Comparison of ENCODE assay signal across 19 cellular contexts in genomic region chr11:65537620-65538231, GRCh38. TPM values are rescaled to one million over a fixed set of nuclear protein-coding genes. Genes with fewer than 3 reads are reported as not detected.
DNase-seq lines count a peak whose midpoint lies in the region; ATAC-seq and TF ChIP-seq lines count a peak whose summit lies in the region.
"Had no signal": no experiment of that assay in that cellular context is flagged by ENCODE, and none has a peak within 500 bp of the region (broad histone marks: within the 10 kb centered on the region; RNA-seq: fewer than 3 reads in every experiment).

No MANE protein-coding gene starts in this region.

- intact Hi-C loops in IMR-90 (cut with micrococcal nuclease), result no loop called here

- CTCF ChIA-PET in IMR-90 (lab: Yijun Ruan, JAX), result no interaction called here

- H2BK120ac ChIP-seq in IMR-90 (ENCODE audit: low read depth, low read length), result no peak overlapping the region

- H3F3A ChIP-seq in MM.1S (ENCODE audit: insufficient read depth, low read length), result peaks cover 27% of the 10 kb centered on the region

- dilution Hi-C loops in IMR-90 (cut with HindIII; ENCODE audit: low sequenced_read_pairs, unreplicated experiment), result no loop called here

- DNase-seq in activated T-cell treated with anti-CD3 and anti-CD28 coated beads, Interleukin-2, amount 50 U/mL, for 24 hours, result no peak
- no peak for DNase-seq in activated T-cell treated with anti-CD3 and anti-CD28 coated beads for 4 hours
- DNase-seq in IMR-90, result no peak
- peak; percentile 17 for DNase-seq in hepatocyte (ENCODE audit: low spot score)
- no peak for DNase-seq in MM.1S
- no peak for DNase-seq in stimulated activated CD4-positive, alpha-beta T cell treated with anti-CD3 and anti-CD28 coated beads, Interleukin-4, amount 100 ng/mL, for 1 hour
- DNase-seq: ACHN; activated CD4-positive, CD25-positive, alpha-beta regulatory T cell treated with anti-CD3 and anti-CD28 coated beads, Interleukin-2, amount 50 U/mL, for 72 hours; activated gamma-delta T cell treated with Interleukin-2 at 50 U/mL for 16 hours; NCI-H2081; NCI-H510A; stimulated activated CD4-positive, alpha-beta T cell treated with anti-CD3 and anti-CD28 coated beads, Interleukin-12 subunit alpha, Interleukin-12 subunit beta, amount 100 ng/mL, for 4 hours; stimulated activated naive CD4-positive, alpha-beta T cell treated with Interleukin-2 at 50 U/mL for 16 hours had no signal

- H4K91ac ChIP-seq in IMR-90 (ENCODE audit: insufficient read depth, low read depth, low read length), result no peak overlapping the region

- H3K14ac ChIP-seq in IMR-90 (replicated peaks; ENCODE audit: low read depth, low read length), result no peak overlapping the region

- H3K9me3 ChIP-seq in IMR-90 (ENCODE audit: control insufficient read depth, insufficient read depth, low read length) (no peaks in the 10 kb centered on the region), hepatocyte (ENCODE audit: low read depth) (no peaks in the 10 kb centered on the region), MM.1S (replicated peaks; ENCODE audit: insufficient read depth, low read length) (no peaks in the 10 kb centered on the region)
- H3K9me3 ChIP-seq: psoas muscle had no signal

- BruUV-seq in IMR-90 (replicated peaks; lab: Mats Ljungman, UMichigan), result no TSS peak

- H3K27ac Mint-ChIP-seq in activated T-cell treated with anti-CD3 and anti-CD28 coated beads, Interleukin-2, amount 50 U/mL, for 24 hours, result peak overlapping the region; percentile 66
- peak overlapping the region; percentile 34 for H3K27ac Mint-ChIP-seq in stimulated activated memory B cell treated with anti-CD40 and anti-IgM and Interleukin-4, amounts not matched to agents 10 μg/mL and 1 μg/mL and 100 μg/mL, for 72 hours
- H3K27ac Mint-ChIP-seq: type B pancreatic cell had no signal

- no peak overlapping the region for H2AK5ac ChIP-seq in IMR-90 (ENCODE audit: low read depth, low read length)

- in situ Hi-C loops in IMR-90 (cut with MboI; ENCODE audit: low sequenced_read_pairs), result no loop called here

- H3K79me2 ChIP-seq in hepatocyte (no peaks in the 10 kb centered on the region), MM.1S (ENCODE audit: low read length) (0 out of 2 replicates have a peak, but pooled peaks cover 3% of the 10 kb centered on the region)

- peaks cover 5% of the 10 kb centered on the region; the same call in 1 of the 2 replicates for H3K4me1 ChIP-seq in IMR-90 (ENCODE audit: control insufficient read depth, insufficient read depth, low read length)
- H3K4me1 ChIP-seq in hepatocyte (ENCODE audit: insufficient read depth), result peaks cover 24% of the 10 kb centered on the region
- H3K4me1 ChIP-seq in MM.1S (ENCODE audit: low read length), result peaks cover 15% of the 10 kb centered on the region

- H3K9me3 Mint-ChIP-seq in activated T-cell treated with anti-CD3 and anti-CD28 coated beads, Interleukin-2, amount 50 U/mL, for 24 hours, result no peaks in the 10 kb centered on the region
- no peaks in the 10 kb centered on the region for H3K9me3 Mint-ChIP-seq in stimulated activated memory B cell treated with anti-CD40 and anti-IgM and Interleukin-4, amounts not matched to agents 10 μg/mL and 1 μg/mL and 100 μg/mL, for 72 hours
- H3K9me3 Mint-ChIP-seq: type B pancreatic cell had no signal

- peak overlapping the region; percentile 48 for H2AK9ac ChIP-seq in IMR-90 (replicated peaks; ENCODE audit: low read depth, low read length, poor library complexity)

- H3K79me1 ChIP-seq in IMR-90 (ENCODE audit: low read depth in 1 of 2, low read length in 2 of 2), result peaks cover 0 to 21% of the 10 kb centered on the region in 2 experiments

- H3K23ac ChIP-seq in IMR-90 (ENCODE audit: low read depth, low read length), result no peak overlapping the region

- H4K20me1 ChIP-seq in IMR-90 (ENCODE audit: insufficient read depth, low read length) (peaks cover 20% of the 10 kb centered on the region), hepatocyte (ENCODE audit: insufficient read depth, poor library complexity, severe bottlenecking) (peaks cover 23% of the 10 kb centered on the region), MM.1S (ENCODE audit: insufficient read depth, low read length) (no peaks in the 10 kb centered on the region)

- no peak overlapping the region for H2BK20ac ChIP-seq in IMR-90 (ENCODE audit: low read depth, low read length)

- no peak overlapping the region for H4K5ac ChIP-seq in IMR-90 (ENCODE audit: low read depth, low read length)

- POLR2A ChIA-PET in IMR-90 (lab: Charles Lee; ENCODE audit: unreplicated experiment), result no interaction called here

- no peak overlapping the region for H3K56ac ChIP-seq in IMR-90 (ENCODE audit: extremely low read depth, insufficient read depth, low read length)

- ATAC-seq in IMR-90 (ENCODE audit: low read depth) (no peak), HG02642 (IDR thresholded peaks at IDR 0.05; ENCODE audit: poor library complexity, unreplicated experiment) (no peak)
- ATAC-seq in stimulated activated memory B cell treated with anti-CD40 and anti-IgM and Interleukin-4, amounts not matched to agents 10 μg/mL and 1 μg/mL and 100 μg/mL, for 72 hours, result no peak
- ATAC-seq: psoas muscle, Right ventricle myocardium inferior had no signal

- H3K18ac ChIP-seq in IMR-90 (ENCODE audit: low read depth, low read length), result no peak overlapping the region

- H3K27me3 Mint-ChIP-seq in activated T-cell treated with anti-CD3 and anti-CD28 coated beads, Interleukin-2, amount 50 U/mL, for 24 hours, result no peaks in the 10 kb centered on the region
- H3K27me3 Mint-ChIP-seq in stimulated activated memory B cell treated with anti-CD40 and anti-IgM and Interleukin-4, amounts not matched to agents 10 μg/mL and 1 μg/mL and 100 μg/mL, for 72 hours, result no peaks in the 10 kb centered on the region

- H2AFZ ChIP-seq in IMR-90 (replicated peaks; ENCODE audit: low read length, poor library complexity) (peak overlapping the region; percentile 37), hepatocyte (no peak overlapping the region), MM.1S (ENCODE audit: low read length) (no peak overlapping the region)

- H3K9me1 ChIP-seq in IMR-90 (ENCODE audit: insufficient read depth, low read length), result peaks cover 4% of the 10 kb centered on the region; the same call in 1 of the 2 replicates

- peaks cover 62% of the 10 kb centered on the region for H3K36me3 Mint-ChIP-seq in activated T-cell treated with anti-CD3 and anti-CD28 coated beads, Interleukin-2, amount 50 U/mL, for 24 hours (ENCODE audit: low read depth)
- peaks cover 38% of the 10 kb centered on the region for H3K36me3 Mint-ChIP-seq in stimulated activated memory B cell treated with anti-CD40 and anti-IgM and Interleukin-4, amounts not matched to agents 10 μg/mL and 1 μg/mL and 100 μg/mL, for 72 hours

- peaks cover 19% of the 10 kb centered on the region for H3K4me1 Mint-ChIP-seq in activated T-cell treated with anti-CD3 and anti-CD28 coated beads, Interleukin-2, amount 50 U/mL, for 24 hours (ENCODE audit: low read depth)
- H3K4me1 Mint-ChIP-seq in stimulated activated memory B cell treated with anti-CD40 and anti-IgM and Interleukin-4, amounts not matched to agents 10 μg/mL and 1 μg/mL and 100 μg/mL, for 72 hours, result peaks cover 27% of the 10 kb centered on the region

- H3K4me3 ChIP-seq in IMR-90 (ENCODE audit: insufficient read depth, low read depth, low read length) (no peak overlapping the region), hepatocyte (no peak overlapping the region), MM.1S (ENCODE audit: low read length) (no peak overlapping the region)
- H3K4me3 ChIP-seq: coronary artery, psoas muscle had no signal

- no peak for TF ChIP-seq RAD21 in IMR-90 (IDR thresholded peaks at IDR 0.05; ENCODE audit: low read length)

- no peak overlapping the region for H2BK15ac ChIP-seq in IMR-90 (ENCODE audit: low read depth, low read length)

- H4K8ac ChIP-seq in IMR-90 (ENCODE audit: low read depth in 2 of 2, low read length in 2 of 2), result no peak overlapping the region

- H3K9ac ChIP-seq in IMR-90 (ENCODE audit: low read depth, low read length) (no peak overlapping the region), MM.1S (ENCODE audit: low read length) (no peak overlapping the region)

- H3K27ac ChIP-seq in IMR-90 (ENCODE audit: insufficient read depth, low read length) (no peak overlapping the region), hepatocyte (no peak overlapping the region), MM.1S (ENCODE audit: low read length) (no peak overlapping the region)
- H3K27ac ChIP-seq: psoas muscle had no signal

- no peak overlapping the region for H2BK5ac ChIP-seq in IMR-90 (ENCODE audit: low read depth, low read length, poor library complexity, severe bottlenecking)

- 89% methylated on average over 9 of the region's 18 CpGs; no CpG with 5 or more reads in 1 of the 2 experiments for WGBS in IMR-90 (ENCODE audit: extremely low coverage in 2 of 2, insufficient read length in 1 of 2), 2 experiments
- WGBS in hepatocyte (ENCODE audit: low lambda C conversion rate, missing lambda C conversion rate), result 89% methylated on average over 18 of the region's 18 CpGs

- H3K27me3 ChIP-seq in IMR-90 (ENCODE audit: control insufficient read depth, insufficient read depth, low read length) (no peaks in the 10 kb centered on the region), hepatocyte (no peaks in the 10 kb centered on the region), MM.1S (replicated peaks; ENCODE audit: insufficient read depth, low read length) (no peaks in the 10 kb centered on the region)

- peaks cover 54% of the 10 kb centered on the region for H3K36me3 ChIP-seq in IMR-90 (ENCODE audit: control insufficient read depth, insufficient read depth, low read length)
- H3K36me3 ChIP-seq in hepatocyte (replicated peaks; ENCODE audit: insufficient read depth, low read depth), result no peaks in the 10 kb centered on the region
- H3K36me3 ChIP-seq in MM.1S (replicated peaks; ENCODE audit: insufficient read depth, low read length), result no peaks in the 10 kb centered on the region; the same call in 1 of the 2 replicates

- H3K4me3 Mint-ChIP-seq in activated T-cell treated with anti-CD3 and anti-CD28 coated beads, Interleukin-2, amount 50 U/mL, for 24 hours, result no peak overlapping the region
- no peak overlapping the region for H3K4me3 Mint-ChIP-seq in stimulated activated memory B cell treated with anti-CD40 and anti-IgM and Interleukin-4, amounts not matched to agents 10 μg/mL and 1 μg/mL and 100 μg/mL, for 72 hours

- no peak for TF ChIP-seq POLR2A in IMR-90 (IDR thresholded peaks at IDR 0.05; ENCODE audit: low read depth, low read length)

- H3K4ac ChIP-seq in IMR-90 (ENCODE audit: low read depth, low read length), result no peak overlapping the region

- TF ChIP-seq CTCF in IMR-90 (conservative IDR thresholded peaks at IDR 0.05; ENCODE audit: low read depth, low read length), result no peak
- no peak for TF ChIP-seq CTCF in hepatocyte (IDR thresholded peaks at IDR 0.05; ENCODE audit: poor library complexity)
- no peak for TF ChIP-seq CTCF in MM.1S (IDR thresholded peaks at IDR 0.05; ENCODE audit: low read length)

- H3K4me2 ChIP-seq in IMR-90 (ENCODE audit: low read depth, low read length), result no peak overlapping the region
- no peak overlapping the region for H3K4me2 ChIP-seq in hepatocyte
- H3K4me2 ChIP-seq in MM.1S (ENCODE audit: low read depth, low read length), result no peak overlapping the region

- no peaks in the 10 kb centered on the region for H3K9me2 ChIP-seq in hepatocyte (replicated peaks; ENCODE audit: insufficient read depth)
- H3K9me2 ChIP-seq in MM.1S (replicated peaks; ENCODE audit: insufficient read depth, low read length), result no peaks in the 10 kb centered on the region

RNA-seq across cellular contexts. Expression of gene SCYL1, which starts 12.8 kb away (rescaled TPM):
- total RNA-seq in IMR-90 (2012; rRNA removed) (95.8 and 96.4 TPM in 2 replicates), hepatocyte (80.4 and 83.9 TPM in 2 replicates)
- polyA plus RNA-seq in IMR-90 (2012; rRNA removed) (150 and 172 TPM in 2 replicates), hepatocyte (162 and 167 TPM in 2 replicates)
- polyA plus RNA-seq in IMR-90 (2012; cell fraction: cytosol; rRNA removed), result 166 and 172 TPM in 2 replicates
- 173 and 359 TPM in 2 replicates for polyA plus RNA-seq in IMR-90 (2012; cell fraction: nucleus; rRNA removed; ENCODE audit: low replicate concordance)

RNA-seq across cellular contexts. Expression of gene LTBP3, which starts 20.4 kb away (rescaled TPM):
- total RNA-seq in IMR-90 (2012; rRNA removed) (6.6 and 8.3 TPM in 2 replicates), hepatocyte (46.0 and 53.7 TPM in 2 replicates)
- polyA plus RNA-seq in IMR-90 (2012; rRNA removed) (145 and 216 TPM in 2 replicates), hepatocyte (85.3 and 101 TPM in 2 replicates)
- 229 and 255 TPM in 2 replicates for polyA plus RNA-seq in IMR-90 (2012; cell fraction: cytosol; rRNA removed)
- 685 and 1,572 TPM in 2 replicates for polyA plus RNA-seq in IMR-90 (2012; cell fraction: nucleus; rRNA removed; ENCODE audit: low replicate concordance)

RNA-seq across cellular contexts. Expression of gene ZNRD2, which starts 32.6 kb away (rescaled TPM):
- total RNA-seq in IMR-90 (2012; rRNA removed) (69.7 and 75.6 TPM in 2 replicates), hepatocyte (20.5 and 20.8 TPM in 2 replicates)
- polyA plus RNA-seq in IMR-90 (2012; rRNA removed) (90.3 and 113 TPM in 2 replicates), hepatocyte (52.4 and 57.3 TPM in 2 replicates)
- polyA plus RNA-seq in IMR-90 (2012; cell fraction: cytosol; rRNA removed), result 68.6 and 112 TPM in 2 replicates
- 56.1 and 132 TPM in 2 replicates for polyA plus RNA-seq in IMR-90 (2012; cell fraction: nucleus; rRNA removed; ENCODE audit: low replicate concordance)

RNA-seq across cellular contexts. Expression of gene FAM89B, which starts 34.6 kb away (rescaled TPM):
- 12.0 and 14.2 TPM in 2 replicates for total RNA-seq in IMR-90 (2012; rRNA removed)
- polyA plus RNA-seq in IMR-90 (2012; rRNA removed), result 65.5 and 86.6 TPM in 2 replicates
- polyA plus RNA-seq in IMR-90 (2012; cell fraction: cytosol; rRNA removed), result 20.7 and 84.1 TPM in 2 replicates
- polyA plus RNA-seq in IMR-90 (2012; cell fraction: nucleus; rRNA removed; ENCODE audit: low replicate concordance), result 26.4 and 80.1 TPM in 2 replicates
- total RNA-seq in hepatocyte, result 28.5 and 34.1 TPM in 2 replicates
- 105 and 112 TPM in 2 replicates for polyA plus RNA-seq in hepatocyte

RNA-seq across cellular contexts. Expression of gene EHBP1L1, which starts 38.1 kb away (rescaled TPM):
- 10.0 and 13.3 TPM in 2 replicates for total RNA-seq in IMR-90 (2012; rRNA removed)
- polyA plus RNA-seq in IMR-90 (2012; rRNA removed), result 27.4 and 29.0 TPM in 2 replicates
- polyA plus RNA-seq in IMR-90 (2012; cell fraction: cytosol; rRNA removed), result 13.2 and 27.4 TPM in 2 replicates
- 82.3 and 155 TPM in 2 replicates for polyA plus RNA-seq in IMR-90 (2012; cell fraction: nucleus; rRNA removed; ENCODE audit: low replicate concordance)
- total RNA-seq in hepatocyte, result 8.4 and 20.9 TPM in 2 replicates
- 12.5 and 18.1 TPM in 2 replicates for polyA plus RNA-seq in hepatocyte
